ENCODE assay signal across 9 cellular contexts in genomic region chr7:155166673-155167370, GRCh38.
DNase-seq lines count a peak whose midpoint lies in the region; ATAC-seq, FAIRE-seq and TF ChIP-seq lines count a peak whose summit lies in the region.
"Had no signal": no experiment of that assay in that cellular context is flagged by ENCODE, and none has a peak within 500 bp of the region (broad histone marks: within the 10 kb centered on the region; RNA-seq: fewer than 3 reads in every experiment).

No MANE protein-coding gene starts in this region.

- H3K36me3 ChIP-seq in astrocyte (ENCODE audit: insufficient read depth, low read length) (no peaks in the 10 kb centered on the region), Karpas-422 (ENCODE audit: insufficient read depth, low read length) (no peaks in the 10 kb centered on the region)

- H2AFZ ChIP-seq in astrocyte (ENCODE audit: low read depth, low read length) (peak overlapping the region; percentile 73), Karpas-422 (ENCODE audit: low read length) (no peak overlapping the region)

- H3K9me2 ChIP-seq in Karpas-422 (replicated peaks; ENCODE audit: insufficient read depth, low read length): no peaks in the 10 kb centered on the region

- peaks cover 33% of the 10 kb centered on the region for H3K27me3 Mint-ChIP-seq in astrocyte (ENCODE audit: low read depth, unreplicated experiment)
- H3K27me3 Mint-ChIP-seq: activated naive CD4-positive, alpha-beta T cell treated with anti-CD3 and anti-CD28 coated beads, Interleukin-2, amount 10 ng/mL, durations not matched to agents 7 days and 5 days had no signal

- H3K9me3 Mint-ChIP-seq in astrocyte (ENCODE audit: unreplicated experiment): no peaks in the 10 kb centered on the region
- H3K9me3 Mint-ChIP-seq: activated naive CD4-positive, alpha-beta T cell treated with anti-CD3 and anti-CD28 coated beads, Interleukin-2, amount 10 ng/mL, durations not matched to agents 7 days and 5 days had no signal

- H3K9me3 ChIP-seq in astrocyte (ENCODE audit: insufficient read depth, low read depth, low read length) (no peaks in the 10 kb centered on the region), Karpas-422 (ENCODE audit: low read length) (no peaks in the 10 kb centered on the region)

- H3K27me3 ChIP-seq in astrocyte (ENCODE audit: insufficient read depth, low read length) (no peaks in the 10 kb centered on the region), Karpas-422 (ENCODE audit: low read length) (no peaks in the 10 kb centered on the region)

- H3K4me2 ChIP-seq in astrocyte (ENCODE audit: low read length): peak overlapping the region; percentile 48
- H3K4me2 ChIP-seq in Karpas-422 (ENCODE audit: low read depth, low read length, poor library complexity, severe bottlenecking): no peak overlapping the region

- H3K9ac ChIP-seq in astrocyte (ENCODE audit: low read length) (peak overlapping the region; percentile 71), Karpas-422 (ENCODE audit: low read length) (no peak overlapping the region)

- no peak overlapping the region for H3K4me3 Mint-ChIP-seq in astrocyte (ENCODE audit: unreplicated experiment)
- H3K4me3 Mint-ChIP-seq: activated naive CD4-positive, alpha-beta T cell treated with anti-CD3 and anti-CD28 coated beads, Interleukin-2, amount 10 ng/mL, durations not matched to agents 7 days and 5 days had no signal

- ATAC-seq in GM18909 (IDR thresholded peaks at IDR 0.05; ENCODE audit: poor library complexity, unreplicated experiment) (no peak), HG03196 (IDR thresholded peaks at IDR 0.05; ENCODE audit: unreplicated experiment) (no peak)

- H4K20me1 ChIP-seq in astrocyte (ENCODE audit: insufficient read depth, low read length) (no peaks in the 10 kb centered on the region), Karpas-422 (ENCODE audit: insufficient read depth, low read depth, low read length) (no peaks in the 10 kb centered on the region)

- no peak for TF ChIP-seq CTCF in astrocyte (IDR thresholded peaks at IDR 0.05; ENCODE audit: insufficient read depth, low read depth, low read length)

- DNase-seq in GM04504 (ENCODE audit: low read depth): peak; percentile 97
- peak; percentile 96 for DNase-seq in HT1080 (ENCODE audit: low read depth)
- peak; percentile 90 for DNase-seq in astrocyte (ENCODE audit: low read depth)
- DNase-seq in occipital lobe (lab: John Stamatoyannopoulos, UW): peak; percentile 63
- no peak for DNase-seq in ecto neural progenitor cell (ENCODE audit: low spot score)
- no peak for DNase-seq in Karpas-422
- DNase-seq: activated naive CD4-positive, alpha-beta T cell treated with anti-CD3 and anti-CD28 coated beads, Interleukin-2, amount 10 ng/mL, durations not matched to agents 7 days and 5 days had no signal

- peak overlapping the region; percentile 31 for H3K27ac ChIP-seq in astrocyte (ENCODE audit: low read depth, low read length)
- no peak overlapping the region for H3K27ac ChIP-seq in Karpas-422 (ENCODE audit: low read length)

- no peaks in the 10 kb centered on the region for H3K4me1 Mint-ChIP-seq in astrocyte (ENCODE audit: low read depth, unreplicated experiment)
- H3K4me1 Mint-ChIP-seq: activated naive CD4-positive, alpha-beta T cell treated with anti-CD3 and anti-CD28 coated beads, Interleukin-2, amount 10 ng/mL, durations not matched to agents 7 days and 5 days had no signal

- H3K4me3 ChIP-seq in astrocyte (ENCODE audit: insufficient read depth, low read depth, low read length): no peak overlapping the region
- no peak overlapping the region for H3K4me3 ChIP-seq in Karpas-422 (ENCODE audit: low read length)

- FAIRE-seq in astrocyte (lab: Jason Lieb, UNC): peak; percentile 71

- H3K79me2 ChIP-seq in astrocyte (ENCODE audit: insufficient read depth, low read length) (no peaks in the 10 kb centered on the region), Karpas-422 (ENCODE audit: low read length) (no peaks in the 10 kb centered on the region)

- H3K36me3 Mint-ChIP-seq in astrocyte (ENCODE audit: low read depth, unreplicated experiment): no peaks in the 10 kb centered on the region
- H3K36me3 Mint-ChIP-seq: activated naive CD4-positive, alpha-beta T cell treated with anti-CD3 and anti-CD28 coated beads, Interleukin-2, amount 10 ng/mL, durations not matched to agents 7 days and 5 days had no signal

- H3K4me1 ChIP-seq in astrocyte (ENCODE audit: insufficient read depth, low read length) (peaks cover 7% of the 10 kb centered on the region), Karpas-422 (ENCODE audit: low read length) (no peaks in the 10 kb centered on the region)

- H3K27ac Mint-ChIP-seq in astrocyte (ENCODE audit: unreplicated experiment): no peak overlapping the region
- H3K27ac Mint-ChIP-seq: activated naive CD4-positive, alpha-beta T cell treated with anti-CD3 and anti-CD28 coated beads, Interleukin-2, amount 10 ng/mL, durations not matched to agents 7 days and 5 days had no signal

Comparison
In these comparisons a context has a peak if more than half of its experiments do, and no peak if none do; other contexts are left out.
1. DNase-seq: peak in GM04504 (single experiment), HT1080 (single experiment), astrocyte (single experiment) and occipital lobe (single experiment); none in ecto neural progenitor cell (single experiment) and Karpas-422 (single experiment).